18 cellular contexts compared by ENCODE assay signal in the genomic region with DNA sequence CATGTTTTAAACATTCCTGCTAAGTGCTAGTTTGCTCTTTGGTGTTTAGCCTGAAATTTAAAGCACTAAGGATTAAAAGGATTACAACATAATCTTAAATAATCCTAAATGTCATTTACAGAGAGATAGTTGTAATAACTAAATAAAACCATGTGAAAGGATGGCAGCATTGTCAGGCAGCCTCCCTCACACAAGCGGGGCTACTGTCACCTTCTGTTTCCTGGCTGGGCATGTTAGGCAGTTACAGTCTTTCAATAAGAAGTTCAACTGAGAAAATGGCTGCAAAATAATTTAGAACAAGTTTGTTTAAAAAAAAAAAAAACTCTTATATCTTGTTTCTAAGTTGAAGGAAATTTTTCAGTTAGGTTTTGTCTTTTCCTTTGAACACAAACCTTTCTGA.
DNase-seq lines count a peak whose midpoint lies in the region; ATAC-seq, FAIRE-seq and TF ChIP-seq lines count a peak whose summit lies in the region.
"Had no signal": no experiment of that assay in that cellular context is flagged by ENCODE, and none has a peak within 500 bp of the region (broad histone marks: within the 10 kb centered on the region; RNA-seq: fewer than 3 reads in every experiment).

No MANE protein-coding gene starts in this region.

- H3K4me3 Mint-ChIP-seq in activated CD4-positive, alpha-beta T cell treated with anti-CD3 and anti-CD28 coated beads, Interleukin-2, amount 10 ng/mL, durations not matched to agents 24 days and 14 days = peak overlapping the region; percentile 46
- peak overlapping the region; percentile 33 for H3K4me3 Mint-ChIP-seq in activated CD8-positive, alpha-beta T cell treated with anti-CD3 and anti-CD28 coated beads for 36 hours
- H3K4me3 Mint-ChIP-seq in naive B cell = peak overlapping the region in 2 of 8 donors; percentile 10 to 12
- H3K4me3 Mint-ChIP-seq: neural crest cell; stimulated activated naive B cell treated with anti-CD40 and anti-IgM and Interleukin-4, amounts not matched to agents 10 μg/mL and 1 μg/mL and 100 μg/mL, for 72 hours had no signal

- DNase-seq in activated CD4-positive, alpha-beta T cell treated with anti-CD3 and anti-CD28 coated beads, Interleukin-2, amount 10 ng/mL, durations not matched to agents 24 days and 14 days = peak; percentile 73
- DNase-seq in activated CD4-positive, alpha-beta T cell treated with anti-CD3 and anti-CD28 coated beads for 1 hour = no peak
- DNase-seq in GM12891 (ENCODE audit: insufficient read length, low spot score) (no peak), naive B cell (no peak), HuH-7.5 (ENCODE audit: low spot score) (no peak), urothelium cell line (ENCODE audit: low spot score) (no peak)
- DNase-seq in activated CD8-positive, alpha-beta T cell treated with anti-CD3 and anti-CD28 coated beads for 36 hours = peak; percentile 60
- DNase-seq: Caco-2; GF-D8; GOT3; lower lobe of right lung; NCI-H1048; NCI-H2107; NK-92 treated with Interleukin-12 subunit alpha and Interleukin-12 subunit beta, amount 100 ng/mL, for 24 hours; right cardiac atrium; stimulated activated naive B cell treated with anti-CD40 and anti-IgM and Interleukin-4, amounts not matched to agents 10 μg/mL and 1 μg/mL and 100 μg/mL, for 72 hours had no signal

- TF ChIP-seq CTCF in activated CD8-positive, alpha-beta T cell treated with anti-CD3 and anti-CD28 coated beads for 36 hours (IDR thresholded peaks at IDR 0.05) = no peak

- peaks cover 5% of the 10 kb centered on the region for H3K9me3 Mint-ChIP-seq in activated CD4-positive, alpha-beta T cell treated with anti-CD3 and anti-CD28 coated beads, Interleukin-2, amount 10 ng/mL, durations not matched to agents 24 days and 14 days
- H3K9me3 Mint-ChIP-seq in activated CD8-positive, alpha-beta T cell treated with anti-CD3 and anti-CD28 coated beads for 36 hours = no peaks in the 10 kb centered on the region
- no peaks in the 10 kb centered on the region for H3K9me3 Mint-ChIP-seq in naive B cell
- H3K9me3 Mint-ChIP-seq: neural crest cell; stimulated activated naive B cell treated with anti-CD40 and anti-IgM and Interleukin-4, amounts not matched to agents 10 μg/mL and 1 μg/mL and 100 μg/mL, for 72 hours had no signal

- TF ChIP-seq POLR2A in GM12891 (IDR thresholded peaks at IDR 0.05; ENCODE audit: low read depth, low read length) = no peak

- POLR2A ChIA-PET in activated CD8-positive, alpha-beta T cell treated with anti-CD3 and anti-CD28 coated beads for 36 hours (lab: Charles Lee) = no interaction called here

- FAIRE-seq in GM12891 (lab: Jason Lieb, UNC) (peak; percentile 35), urothelium cell line (lab: Jason Lieb, UNC) (no peak)

- no peaks in the 10 kb centered on the region for H3K27me3 Mint-ChIP-seq in activated CD4-positive, alpha-beta T cell treated with anti-CD3 and anti-CD28 coated beads, Interleukin-2, amount 10 ng/mL, durations not matched to agents 24 days and 14 days
- H3K27me3 Mint-ChIP-seq in activated CD8-positive, alpha-beta T cell treated with anti-CD3 and anti-CD28 coated beads for 36 hours = no peaks in the 10 kb centered on the region
- no peaks in the 10 kb centered on the region for H3K27me3 Mint-ChIP-seq in naive B cell
- H3K27me3 Mint-ChIP-seq: stimulated activated naive B cell treated with anti-CD40 and anti-IgM and Interleukin-4, amounts not matched to agents 10 μg/mL and 1 μg/mL and 100 μg/mL, for 72 hours had no signal

- H3K36me3 Mint-ChIP-seq in activated CD4-positive, alpha-beta T cell treated with anti-CD3 and anti-CD28 coated beads, Interleukin-2, amount 10 ng/mL, durations not matched to agents 24 days and 14 days (ENCODE audit: low read depth) = peaks cover 15% of the 10 kb centered on the region
- H3K36me3 Mint-ChIP-seq in activated CD8-positive, alpha-beta T cell treated with anti-CD3 and anti-CD28 coated beads for 36 hours (ENCODE audit: low read depth) = peaks cover 17% of the 10 kb centered on the region
- H3K36me3 Mint-ChIP-seq in naive B cell = peaks cover 12 to 14% of the 10 kb centered on the region in 2 donors

- CTCF ChIA-PET in activated CD8-positive, alpha-beta T cell treated with anti-CD3 and anti-CD28 coated beads for 36 hours (lab: Charles Lee) = interaction anchor here (0.6 to 3.2 kb wide), 4 partner anchors 11 to 142 kb away, joined by 3 to 20 read pairs (median 8); no protein-coding TSS in a partner anchor

- ATAC-seq in activated CD8-positive, alpha-beta T cell treated with anti-CD3 and anti-CD28 coated beads for 36 hours = peak; percentile 33
- ATAC-seq in naive B cell (ENCODE audit: low read depth in 2 of 2) (peak in 1 of 2 donors; percentile 53), GM21786 (IDR thresholded peaks at IDR 0.05; ENCODE audit: unreplicated experiment) (no peak)
- ATAC-seq: lower lobe of right lung; right cardiac atrium; stimulated activated naive B cell treated with anti-CD40 and anti-IgM and Interleukin-4, amounts not matched to agents 10 μg/mL and 1 μg/mL and 100 μg/mL, for 72 hours had no signal

- peak overlapping the region; percentile 74 for H3K27ac Mint-ChIP-seq in activated CD4-positive, alpha-beta T cell treated with anti-CD3 and anti-CD28 coated beads, Interleukin-2, amount 10 ng/mL, durations not matched to agents 24 days and 14 days
- peak overlapping the region; percentile 85 for H3K27ac Mint-ChIP-seq in activated CD8-positive, alpha-beta T cell treated with anti-CD3 and anti-CD28 coated beads for 36 hours
- peak overlapping the region in 5 of 6 donors; percentile 7 to 92 (median 47) for H3K27ac Mint-ChIP-seq in naive B cell
- H3K27ac Mint-ChIP-seq: stimulated activated naive B cell treated with anti-CD40 and anti-IgM and Interleukin-4, amounts not matched to agents 10 μg/mL and 1 μg/mL and 100 μg/mL, for 72 hours had no signal

- intact Hi-C loops in activated CD4-positive, alpha-beta T cell treated with anti-CD3 and anti-CD28 coated beads, Interleukin-2, amount 10 ng/mL, durations not matched to agents 24 days and 14 days (cut with micrococcal nuclease) = loop anchor here (10.0 kb wide), 2 partner anchors 451 to 1081 kb away; a partner anchor contains a TSS
- intact Hi-C loops in activated CD8-positive, alpha-beta T cell treated with anti-CD3 and anti-CD28 coated beads for 36 hours (cut with micrococcal nuclease) = no loop called here

- H3K4me1 Mint-ChIP-seq in activated CD4-positive, alpha-beta T cell treated with anti-CD3 and anti-CD28 coated beads, Interleukin-2, amount 10 ng/mL, durations not matched to agents 24 days and 14 days = peaks cover 61% of the 10 kb centered on the region
- H3K4me1 Mint-ChIP-seq in activated CD8-positive, alpha-beta T cell treated with anti-CD3 and anti-CD28 coated beads for 36 hours (ENCODE audit: low read depth) = peaks cover 70% of the 10 kb centered on the region
- H3K4me1 Mint-ChIP-seq in naive B cell = peaks cover 34 to 65% (median 53%) of the 10 kb centered on the region in 3 donors

TF ChIP-seq in GM12891, 5 proteins besides CTCF, POLR2A, EP300 and RAD21:
- TF ChIP-seq POU2F2 (IDR thresholded peaks at IDR 0.05; ENCODE audit: low read depth, low read length) (no peak), PAX5 (IDR thresholded peaks at IDR 0.05; ENCODE audit: insufficient read depth, low read length, severe bottlenecking) (no peak), SPI1 (IDR thresholded peaks at IDR 0.05; ENCODE audit: low read depth, low read length) (no peak), POLR2AphosphoS5 (IDR thresholded peaks at IDR 0.05; ENCODE audit: low read depth, low read length) (no peak), TAF1 (IDR thresholded peaks at IDR 0.05; ENCODE audit: low read depth, low read length) (no peak)

Comparison
In these comparisons a context has a peak if more than half of its experiments do, and no peak if none do; other contexts are left out.
1. DNase-seq: peak in activated CD4-positive, alpha-beta T cell treated with anti-CD3 and anti-CD28 coated beads, Interleukin-2, amount 10 ng/mL, durations not matched to agents 24 days and 14 days (single experiment) and activated CD8-positive, alpha-beta T cell treated with anti-CD3 and anti-CD28 coated beads for 36 hours (single experiment); none in activated CD4-positive, alpha-beta T cell treated with anti-CD3 and anti-CD28 coated beads for 1 hour (single experiment), GM12891 (single experiment), naive B cell (single experiment), HuH-7.5 (single experiment) and urothelium cell line (single experiment).
2. Peak in every context shown above with its lines, with median percentiles within 50 percentile points of each other: H3K27ac Mint-ChIP-seq.